7 cellular contexts compared by ENCODE assay signal in genomic region chr15:90934949-90935751, GRCh38. TPM values are rescaled to one million over a fixed set of nuclear protein-coding genes. Genes with fewer than 3 reads are reported as not detected.
DNase-seq lines count a peak whose midpoint lies in the region; ATAC-seq lines count a peak whose summit lies in the region.

A gene with protein sequence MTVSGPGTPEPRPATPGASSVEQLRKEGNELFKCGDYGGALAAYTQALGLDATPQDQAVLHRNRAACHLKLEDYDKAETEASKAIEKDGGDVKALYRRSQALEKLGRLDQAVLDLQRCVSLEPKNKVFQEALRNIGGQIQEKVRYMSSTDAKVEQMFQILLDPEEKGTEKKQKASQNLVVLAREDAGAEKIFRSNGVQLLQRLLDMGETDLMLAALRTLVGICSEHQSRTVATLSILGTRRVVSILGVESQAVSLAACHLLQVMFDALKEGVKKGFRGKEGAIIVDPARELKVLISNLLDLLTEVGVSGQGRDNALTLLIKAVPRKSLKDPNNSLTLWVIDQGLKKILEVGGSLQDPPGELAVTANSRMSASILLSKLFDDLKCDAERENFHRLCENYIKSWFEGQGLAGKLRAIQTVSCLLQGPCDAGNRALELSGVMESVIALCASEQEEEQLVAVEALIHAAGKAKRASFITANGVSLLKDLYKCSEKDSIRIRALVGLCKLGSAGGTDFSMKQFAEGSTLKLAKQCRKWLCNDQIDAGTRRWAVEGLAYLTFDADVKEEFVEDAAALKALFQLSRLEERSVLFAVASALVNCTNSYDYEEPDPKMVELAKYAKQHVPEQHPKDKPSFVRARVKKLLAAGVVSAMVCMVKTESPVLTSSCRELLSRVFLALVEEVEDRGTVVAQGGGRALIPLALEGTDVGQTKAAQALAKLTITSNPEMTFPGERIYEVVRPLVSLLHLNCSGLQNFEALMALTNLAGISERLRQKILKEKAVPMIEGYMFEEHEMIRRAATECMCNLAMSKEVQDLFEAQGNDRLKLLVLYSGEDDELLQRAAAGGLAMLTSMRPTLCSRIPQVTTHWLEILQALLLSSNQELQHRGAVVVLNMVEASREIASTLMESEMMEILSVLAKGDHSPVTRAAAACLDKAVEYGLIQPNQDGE (plus strand): TSS chr15:90935285. CDS start chr15:90935325, 40 bp downstream.

- ATAC-seq in GM18511 (IDR thresholded peaks at IDR 0.05; ENCODE audit: unreplicated experiment) (peak; percentile 68), HG02981 (IDR thresholded peaks at IDR 0.05; ENCODE audit: unreplicated experiment) (peak; percentile 54), sciatic nerve (peak; percentile 92)

- intact Hi-C loops in sciatic nerve (cut with DNase I): loop anchor here (2.0 kb wide), 1 partner anchor 32 kb away; the partner anchor contains the start of gene MAN2A2

- DNase-seq in NCI-H2029 treated with DMSO at 0.1 percent for 48 hours (lab: John Stamatoyannopoulos, UW): peak; percentile 17
- DNase-seq in T1000 (lab: John Stamatoyannopoulos, UW): peak; percentile 67
- DNase-seq in astrocyte of the hippocampus (ENCODE audit: low read depth, low spot score): peak; percentile 94
- DNase-seq in hippocampal formation (lab: John Stamatoyannopoulos, UW): peak; percentile 83 to 84
- peak; percentile 96 for DNase-seq in sciatic nerve (ENCODE audit: low spot score)

RNA-seq across cellular contexts. Expression of the gene that starts here (rescaled TPM):
- total RNA-seq in sciatic nerve: 56.8 TPM

Comparison
In these comparisons a context has a peak if more than half of its experiments do, and no peak if none do; other contexts are left out.
1. Peak in every context shown above with its lines: DNase-seq and ATAC-seq.
2. DNase-seq: peak in every context shown above with its lines; median percentile 96 in sciatic nerve; 94 in astrocyte of the hippocampus; 84 in hippocampal formation; 67 in T1000; 17 in NCI-H2029 treated with DMSO at 0.1 percent for 48 hours.